In genomic region chr1:21838359-21839157, GRCh38 we compare ENCODE assay signal across 29 cellular contexts. TPM values are rescaled to one million over a fixed set of nuclear protein-coding genes. Genes with fewer than 3 reads are reported as not detected.
"Had no signal": no experiment of that assay in that cellular context is flagged by ENCODE, and none has a peak within 500 bp of the region (broad histone marks: within the 10 kb centered on the region; RNA-seq: fewer than 3 reads in every experiment).

No MANE protein-coding gene starts in this region.

- H3K27ac Mint-ChIP-seq: dendritic cell treated with granulocyte-macrophage colony-stimulating factor and Interleukin-4, amounts not matched to agents 40 ng/mL and 50 ng/mL, for 4 days; endodermal cell; memory B cell; natural killer cell; stimulated activated memory B cell treated with anti-CD40 and anti-IgM and Interleukin-4, amounts not matched to agents 10 μg/mL and 1 μg/mL and 100 μg/mL, for 72 hours had no signal

- H3K4me3 ChIP-seq: colonic mucosa, esophagus muscularis mucosa, left ventricle myocardium inferior, lung, prostate gland, sigmoid colon, testis, tibial artery, upper lobe of left lung had no signal

- H3K9ac ChIP-seq: parathyroid adenoma had no signal

- H3K36me3 Mint-ChIP-seq: natural killer cell had no signal

- H3K27me3 ChIP-seq: colonic mucosa, esophagus muscularis mucosa, sigmoid colon, testis, tibial artery, upper lobe of left lung had no signal

- H3K27ac ChIP-seq: colonic mucosa, esophagus muscularis mucosa, left ventricle myocardium inferior, parathyroid adenoma, prostate gland, sigmoid colon, testis, tibial artery, upper lobe of left lung had no signal

- FAIRE-seq: endothelial cell of umbilical vein, keratinocyte, urothelium cell line had no signal

- H3K4me3 Mint-ChIP-seq: central memory CD8-positive, alpha-beta T cell; dendritic cell treated with granulocyte-macrophage colony-stimulating factor and Interleukin-4, amounts not matched to agents 40 ng/mL and 50 ng/mL, for 4 days; endodermal cell; memory B cell; natural killer cell; neural crest cell; stimulated activated memory B cell treated with anti-CD40 and anti-IgM and Interleukin-4, amounts not matched to agents 10 μg/mL and 1 μg/mL and 100 μg/mL, for 72 hours had no signal

- H3K27me3 Mint-ChIP-seq: central memory CD8-positive, alpha-beta T cell; dendritic cell treated with granulocyte-macrophage colony-stimulating factor and Interleukin-4, amounts not matched to agents 40 ng/mL and 50 ng/mL, for 4 days; memory B cell; stimulated activated memory B cell treated with anti-CD40 and anti-IgM and Interleukin-4, amounts not matched to agents 10 μg/mL and 1 μg/mL and 100 μg/mL, for 72 hours had no signal

- H3K4me1 ChIP-seq: colonic mucosa, left ventricle myocardium inferior, parathyroid adenoma, prostate gland, sigmoid colon, testis, tibial artery, upper lobe of left lung had no signal

- H3K4me1 Mint-ChIP-seq: central memory CD8-positive, alpha-beta T cell; endodermal cell; memory B cell; natural killer cell; stimulated activated memory B cell treated with anti-CD40 and anti-IgM and Interleukin-4, amounts not matched to agents 10 μg/mL and 1 μg/mL and 100 μg/mL, for 72 hours had no signal

- H2AFZ ChIP-seq: parathyroid adenoma had no signal

- DNase-seq: colonic mucosa; effector CD8-positive, alpha-beta T cell; endodermal cell; foreskin melanocyte; glutamatergic neuron; left ventricle myocardium inferior; natural killer cell; sigmoid colon; stimulated activated CD4-positive, alpha-beta T cell treated with anti-CD3 and anti-CD28 coated beads, Interleukin-2, amount 100 ng/mL, for 24 hours; stimulated activated CD4-positive, alpha-beta T cell treated with anti-CD3 and anti-CD28 coated beads, Interleukin-4, amount 100 ng/mL, for 4 hours; stimulated activated naive CD8-positive, alpha-beta T cell treated with anti-CD3 and anti-CD28 coated beads, Interleukin-15, Interleukin-2, amounts not matched to agents 100 U/mL and 50 U/mL, for 24 hours; substantia nigra; testis; tibial artery had no signal

- ATAC-seq: natural killer cell; stimulated activated memory B cell treated with anti-CD40 and anti-IgM and Interleukin-4, amounts not matched to agents 10 μg/mL and 1 μg/mL and 100 μg/mL, for 72 hours; stimulated activated naive CD8-positive, alpha-beta T cell treated with anti-CD3 and anti-CD28 coated beads, Interleukin-15, Interleukin-2, amounts not matched to agents 100 U/mL and 50 U/mL, for 24 hours had no signal

- H3K9me3 ChIP-seq: colonic mucosa, left ventricle myocardium inferior, prostate gland, testis, tibial artery had no signal

- H3K79me2 ChIP-seq: parathyroid adenoma had no signal

RNA-seq across cellular contexts. Expression of gene LDLRAD2, which starts 26.5 kb away (rescaled TPM):
- total RNA-seq: esophagus muscularis mucosa, left ventricle myocardium inferior, mononuclear cell, osteoblast had no signal
- polyA plus RNA-seq: endothelial cell of umbilical vein had no signal
